In genomic region chr20:48698507-48699267, GRCh38 we compare ENCODE assay signal across 12 cellular contexts.
DNase-seq lines count a peak whose midpoint lies in the region; ATAC-seq and TF ChIP-seq lines count a peak whose summit lies in the region.
"Had no signal": no experiment of that assay in that cellular context is flagged by ENCODE, and none has a peak within 500 bp of the region (broad histone marks: within the 10 kb centered on the region; RNA-seq: fewer than 3 reads in every experiment).

No MANE protein-coding gene starts in this region.

- peak overlapping the region; percentile 31; the same call in 1 of the 2 replicates for H3K27ac ChIP-seq in VCaP
- H3K27ac ChIP-seq: testis had no signal

- ATAC-seq in GM21367 (IDR thresholded peaks at IDR 0.05; ENCODE audit: unreplicated experiment) = no peak

- H3K36me3 Mint-ChIP-seq in glutamatergic neuron (ENCODE audit: unreplicated experiment) = peaks cover 18% of the 10 kb centered on the region

- TF ChIP-seq CTCF in VCaP (conservative IDR thresholded peaks at IDR 0.05) (no peak), glutamatergic neuron (IDR thresholded peaks at IDR 0.05; ENCODE audit: partially characterized antibody, unreplicated experiment) (no peak)

- peak overlapping the region; percentile 34 for H3K27ac Mint-ChIP-seq in glutamatergic neuron (ENCODE audit: unreplicated experiment)

- peak; percentile 23 for DNase-seq in NCI-H510A treated with DMSO at 0.1 percent for 48 hours (lab: John Stamatoyannopoulos, UW)
- no peak for DNase-seq in NCI-H510A (lab: John Stamatoyannopoulos, UW)
- DNase-seq in glutamatergic neuron = no peak
- DNase-seq in superior temporal gyrus (ENCODE audit: extremely low spot score) = peak; percentile 12
- no peak for DNase-seq in AG20443 (ENCODE audit: low spot score)
- no peak for DNase-seq in GM19238 (ENCODE audit: insufficient read length, low spot score)
- DNase-seq: activated gamma-delta T cell had no signal

- H3K4me1 Mint-ChIP-seq in glutamatergic neuron (ENCODE audit: low read depth, unreplicated experiment) = peaks cover 17% of the 10 kb centered on the region

- H3K27me3 Mint-ChIP-seq in glutamatergic neuron (ENCODE audit: unreplicated experiment) = peaks cover 14% of the 10 kb centered on the region
- H3K27me3 Mint-ChIP-seq: memory B cell had no signal

- no peak overlapping the region for H3K4me3 Mint-ChIP-seq in glutamatergic neuron (ENCODE audit: unreplicated experiment)
- H3K4me3 Mint-ChIP-seq: memory B cell; T-helper 1 cell treated with Interleukin-12 subunit alpha and Interleukin-12 subunit beta and Interleukin-4 antibody, amounts not matched to agents 30 μg/mL and 1 μg/mL, for 36 hours had no signal

- H3K9me3 Mint-ChIP-seq in glutamatergic neuron (ENCODE audit: unreplicated experiment) = peaks cover 29% of the 10 kb centered on the region
- H3K9me3 Mint-ChIP-seq: memory B cell; T-helper 1 cell treated with Interleukin-12 subunit alpha and Interleukin-12 subunit beta and Interleukin-4 antibody, amounts not matched to agents 30 μg/mL and 1 μg/mL, for 36 hours had no signal

Comparison
In these comparisons a context has a peak if more than half of its experiments do, and no peak if none do; other contexts are left out.
1. DNase-seq: peak in NCI-H510A treated with DMSO at 0.1 percent for 48 hours (single experiment) and superior temporal gyrus (single experiment); none in NCI-H510A (single experiment), glutamatergic neuron (single experiment), AG20443 (single experiment) and GM19238 (single experiment).